27 cellular contexts compared by ENCODE assay signal in genomic region chr12:66239295-66239694, GRCh38.
"Had no signal": no experiment of that assay in that cellular context is flagged by ENCODE, and none has a peak within 500 bp of the region (broad histone marks: within the 10 kb centered on the region; RNA-seq: fewer than 3 reads in every experiment).

No MANE protein-coding gene starts in this region.

- H3K4me1 ChIP-seq: breast epithelium, foreskin keratinocyte, psoas muscle, thyroid gland had no signal

- H3K9me3 ChIP-seq: breast epithelium, esophagus muscularis mucosa, pancreas, psoas muscle, right atrium auricular region, stomach, thyroid gland, upper lobe of left lung, vagina had no signal

- H3K27me3 ChIP-seq: breast epithelium, pancreas, right atrium auricular region, stomach, thyroid gland, upper lobe of left lung, vagina had no signal

- DNase-seq: activated CD4-positive, alpha-beta T cell treated with anti-CD3 and anti-CD28 coated beads for 1 hour; activated CD4-positive, alpha-beta T cell treated with anti-CD3 and anti-CD28 coated beads, Interleukin-2, amount 50 U/mL, for 1 hour; activated CD8-positive, alpha-beta T cell treated with anti-CD3 and anti-CD28 coated beads for 36 hours; activated T-cell treated with anti-CD3 and anti-CD28 coated beads, Interleukin-2, amount 50 U/mL, for 4 hours; central memory CD4-positive, alpha-beta T cell; foreskin keratinocyte; immature natural killer cell; kidney; left colon; mammary epithelial cell; naive B cell; nephron progenitor cell; nucleus accumbens; pancreas; psoas muscle; stimulated activated CD4-positive, alpha-beta T cell treated with anti-CD3 and anti-CD28 coated beads, Interleukin-1b, Interleukin-23, amount 100 ng/mL, for 48 hours; stimulated activated naive B cell treated with anti-CD40 and anti-IgM and Interleukin-4, amounts not matched to agents 10 μg/mL and 1 μg/mL and 100 μg/mL, for 72 hours; stomach; T-helper 17 cell; T1000; thyroid gland; upper lobe of left lung had no signal

- H3K27ac ChIP-seq: breast epithelium, esophagus muscularis mucosa, foreskin keratinocyte, pancreas, psoas muscle, right atrium auricular region, thyroid gland, vagina had no signal

- H3K4me2 ChIP-seq: smooth muscle cell had no signal

- H3K36me3 ChIP-seq: breast epithelium, esophagus muscularis mucosa, pancreas, thyroid gland, vagina had no signal

- H3K4me3 ChIP-seq: breast epithelium, esophagus muscularis mucosa, pancreas, psoas muscle, right atrium auricular region, smooth muscle cell, stomach, thyroid gland, upper lobe of left lung, vagina had no signal
